In the genomic region with DNA sequence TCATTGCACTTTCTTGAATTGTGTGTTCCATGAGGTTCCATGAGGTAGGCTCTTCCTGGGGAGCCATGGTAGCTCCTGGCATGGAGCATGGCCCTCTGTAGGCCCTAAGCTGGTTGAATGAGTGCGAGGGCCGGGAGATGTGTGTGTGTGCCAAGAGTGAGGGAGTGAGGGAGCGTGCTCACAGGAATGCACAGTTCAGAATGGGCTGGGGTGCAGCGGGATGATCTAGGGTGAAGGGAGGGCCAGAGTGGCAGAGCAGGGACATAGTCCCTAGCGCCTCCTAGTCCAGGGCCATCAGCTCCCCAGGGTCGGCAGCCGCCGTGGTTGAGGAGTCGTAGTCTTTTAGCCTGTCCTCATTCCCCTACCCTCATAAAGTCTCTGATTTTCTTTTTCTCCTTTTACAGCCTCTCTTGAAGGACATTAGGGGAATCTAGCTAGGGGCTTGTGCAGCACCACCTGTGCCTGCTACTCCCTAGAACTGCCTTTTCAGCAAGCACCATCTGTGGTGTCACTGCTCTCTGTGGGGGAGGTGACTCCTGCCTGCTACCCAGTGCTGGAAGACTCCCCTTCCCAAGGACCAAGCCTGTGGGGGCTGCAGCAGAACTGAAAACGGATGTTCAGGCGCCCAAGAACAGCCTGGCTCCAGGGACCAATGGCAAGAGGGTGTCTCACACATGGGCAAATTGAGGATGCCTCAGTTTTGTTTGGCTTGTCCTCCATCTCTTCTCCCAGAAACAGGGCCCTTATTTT, we compare ENCODE assay signal across 25 cellular contexts.
DNase-seq lines count a peak whose midpoint lies in the region; ATAC-seq, FAIRE-seq and TF ChIP-seq lines count a peak whose summit lies in the region.
"Had no signal": no experiment of that assay in that cellular context is flagged by ENCODE, and none has a peak within 500 bp of the region (broad histone marks: within the 10 kb centered on the region; RNA-seq: fewer than 3 reads in every experiment).

No MANE protein-coding gene starts in this region.

- H3K4me3 ChIP-seq in IMR-90 (ENCODE audit: insufficient read depth, low read depth, low read length): no peak overlapping the region
- H3K4me3 ChIP-seq in H1 (ENCODE audit: extremely low read depth in 1 of 4, insufficient read depth in 2 of 4, low read depth in 3 of 4, low read length in 4 of 4): no peak overlapping the region
- no peak overlapping the region for H3K4me3 ChIP-seq in gastrocnemius medialis
- H3K4me3 ChIP-seq: BLaER1, GM23338, Peyer's patch had no signal

- no peak for TF ChIP-seq EP300 in H1 (IDR thresholded peaks at IDR 0.05; ENCODE audit: borderline replicate concordance in 1 of 2, low read depth in 2 of 2, low read length in 2 of 2)

- peak overlapping the region; percentile 55 for H2AFZ ChIP-seq in IMR-90 (replicated peaks; ENCODE audit: low read length, poor library complexity)
- H2AFZ ChIP-seq in H1 (ENCODE audit: low read length): 0 out of 2 replicates have a peak overlapping the region, but pooled peaks have one; percentile 9
- H2AFZ ChIP-seq: GM23338 had no signal

- H3K9ac ChIP-seq in IMR-90 (ENCODE audit: low read depth, low read length): no peak overlapping the region
- H3K9ac ChIP-seq in H1 (replicated peaks in 1 of 4; ENCODE audit: extremely low read depth in 1 of 4, low read depth in 3 of 4, low read length in 3 of 4): no peak overlapping the region
- H3K9ac ChIP-seq: BLaER1 had no signal

- H4K8ac ChIP-seq in IMR-90 (ENCODE audit: low read depth in 2 of 2, low read length in 2 of 2): no peak overlapping the region
- no peak overlapping the region for H4K8ac ChIP-seq in H1 (ENCODE audit: extremely low read depth, insufficient read depth, low read length)

- no peak overlapping the region for H3K27ac ChIP-seq in IMR-90 (ENCODE audit: insufficient read depth, low read length)
- no peak overlapping the region for H3K27ac ChIP-seq in H1 (ENCODE audit: low read depth, low read length)
- H3K27ac ChIP-seq in gastrocnemius medialis: peak overlapping the region; percentile 42 to 77 (median 62)
- H3K27ac ChIP-seq: 22Rv1, BLaER1 had no signal

- TF ChIP-seq CTCF in IMR-90 (conservative IDR thresholded peaks at IDR 0.05; ENCODE audit: low read depth, low read length) (no peak), H1 (IDR thresholded peaks at IDR 0.05; ENCODE audit: control extremely low read depth in 1 of 3, insufficient read depth in 1 of 3, low read depth in 1 of 3, low read length in 3 of 3) (no peak), gastrocnemius medialis (IDR thresholded peaks at IDR 0.05 in 4 of 5, conservative IDR thresholded peaks at IDR 0.05 in 1 of 5) (no peak)

- no peak overlapping the region for H2BK12ac ChIP-seq in H1 (ENCODE audit: low read depth, low read length)

- H2AK5ac ChIP-seq in IMR-90 (ENCODE audit: low read depth, low read length) (no peak overlapping the region), H1 (ENCODE audit: low read depth, low read length) (no peak overlapping the region)

- H3K4me1 ChIP-seq in IMR-90 (ENCODE audit: control insufficient read depth, insufficient read depth, low read length): no peaks in the 10 kb centered on the region
- no peaks in the 10 kb centered on the region for H3K4me1 ChIP-seq in H1 (replicated peaks in 1 of 4; ENCODE audit: control insufficient read depth in 3 of 4, insufficient read depth in 4 of 4, low read length in 3 of 4)
- peaks cover 19 to 29% of the 10 kb centered on the region in 2 donors for H3K4me1 ChIP-seq in gastrocnemius medialis
- H3K4me1 ChIP-seq: BLaER1 had no signal

- DNase-seq in DMS 273 (lab: John Stamatoyannopoulos, UW; ENCODE audit: unreplicated experiment): peak; percentile 36
- no peak for DNase-seq in DMS 273 treated with DMSO at 0.1 percent for 48 hours (lab: John Stamatoyannopoulos, UW)
- DNase-seq in IMR-90: no peak
- no peak for DNase-seq in H1 (ENCODE audit: low read depth in 1 of 2, low spot score in 2 of 2)
- no peak for DNase-seq in gastrocnemius medialis
- no peak for DNase-seq in hepatic stellate cell (ENCODE audit: low spot score)
- DNase-seq in NOMO-1 treated with dmso at 0.1 percent for 144 hours (lab: John Stamatoyannopoulos, UW; ENCODE audit: unreplicated experiment): no peak
- DNase-seq: ACHN; CD4-positive, alpha-beta T cell; COR-L47; DND-41; HCEC 1CT; NCI-H1105; NCI-H146; NCI-H2029 treated with DMSO at 0.1 percent for 48 hours; NCI-H226; NCI-H510A treated with DMSO at 0.1 percent for 48 hours; NCI-H82; Peyer's patch had no signal

- H3K18ac ChIP-seq in IMR-90 (ENCODE audit: low read depth, low read length): no peak overlapping the region
- H3K18ac ChIP-seq in H1 (ENCODE audit: extremely low read depth, low read length): no peak overlapping the region

- no peak for ATAC-seq in IMR-90 (ENCODE audit: low read depth)
- no peak for ATAC-seq in gastrocnemius medialis
- ATAC-seq in GM19328 (IDR thresholded peaks at IDR 0.05; ENCODE audit: unreplicated experiment): no peak
- ATAC-seq: GM23338 had no signal

- no peak for TF ChIP-seq RAD21 in IMR-90 (IDR thresholded peaks at IDR 0.05; ENCODE audit: low read length)
- TF ChIP-seq RAD21 in H1 (IDR thresholded peaks at IDR 0.05 in 1 of 2, conservative IDR thresholded peaks at IDR 0.05 in 1 of 2; ENCODE audit: low read depth in 2 of 2, low read length in 2 of 2): no peak

- H3K23me2 ChIP-seq in H1 (ENCODE audit: low read depth, low read length): no peaks in the 10 kb centered on the region

- no TSS peak for BruUV-seq in IMR-90 (replicated peaks; lab: Mats Ljungman, UMichigan)

- H3K79me2 ChIP-seq in H1 (ENCODE audit: control insufficient read depth in 1 of 2, insufficient read depth in 2 of 2, low read length in 2 of 2): no peaks in the 10 kb centered on the region

- no peak overlapping the region for H3K4ac ChIP-seq in IMR-90 (ENCODE audit: low read depth, low read length)
- H3K4ac ChIP-seq in H1 (replicated peaks; ENCODE audit: insufficient read length, low read depth, low read length): no peak overlapping the region

- no peaks in the 10 kb centered on the region; the same call in 1 of the 2 replicates for H3K9me1 ChIP-seq in IMR-90 (ENCODE audit: insufficient read depth, low read length)

- H2BK120ac ChIP-seq in IMR-90 (ENCODE audit: low read depth, low read length) (no peak overlapping the region), H1 (replicated peaks; ENCODE audit: low read depth, low read length) (no peak overlapping the region)

- in situ Hi-C loops in IMR-90 (cut with MboI; ENCODE audit: low sequenced_read_pairs) (no loop called here), gastrocnemius medialis (cut with MboI; ENCODE audit: low sequenced_read_pairs in 4 of 4) (loop anchor here (10.0 kb wide), 1 partner anchor 160 kb away; no protein-coding TSS in a partner anchor)

- H2AK9ac ChIP-seq in IMR-90 (replicated peaks; ENCODE audit: low read depth, low read length, poor library complexity): no peak overlapping the region

- H3K14ac ChIP-seq in IMR-90 (replicated peaks; ENCODE audit: low read depth, low read length) (no peak overlapping the region), H1 (ENCODE audit: insufficient read length) (no peak overlapping the region)

- dilution Hi-C loops in IMR-90 (cut with HindIII; ENCODE audit: low sequenced_read_pairs, unreplicated experiment): no loop called here

- H2BK20ac ChIP-seq in IMR-90 (ENCODE audit: low read depth, low read length) (no peak overlapping the region), H1 (ENCODE audit: low read length) (no peak overlapping the region)

- TF ChIP-seq POLR2A in IMR-90 (IDR thresholded peaks at IDR 0.05; ENCODE audit: low read depth, low read length): no peak
- TF ChIP-seq POLR2A in H1 (IDR thresholded peaks at IDR 0.05; ENCODE audit: control extremely low read depth in 1 of 2, low read depth in 2 of 2, low read length in 2 of 2): no peak
- no peak for TF ChIP-seq POLR2A in gastrocnemius medialis (IDR thresholded peaks at IDR 0.05)

- H3K4me2 ChIP-seq in IMR-90 (ENCODE audit: low read depth, low read length) (no peak overlapping the region), H1 (ENCODE audit: insufficient read depth in 1 of 2, low read depth in 2 of 2, low read length in 2 of 2) (no peak overlapping the region)
- H3K4me2 ChIP-seq: BLaER1, GM23338 had no signal

- WGBS in IMR-90 (ENCODE audit: extremely low coverage in 2 of 2, insufficient read length in 1 of 2), 2 experiments: 31% methylated on average over 2 of the region's 11 CpGs; no CpG with 5 or more reads in 1 of the 2 experiments
- WGBS in H1 (ENCODE audit: extremely low coverage in 1 of 2, insufficient coverage in 1 of 2, insufficient read length in 1 of 2, insufficient replicate concordance in 2 of 2, low coverage in 1 of 2, low lambda C conversion rate in 2 of 2, missing lambda C conversion rate in 1 of 2), 2 experiments: 86% methylated on average over 11 of the region's 11 CpGs; no CpG with 5 or more reads in 1 of the 2 experiments

- H2BK5ac ChIP-seq in IMR-90 (ENCODE audit: low read depth, low read length, poor library complexity, severe bottlenecking) (no peak overlapping the region), H1 (ENCODE audit: low read depth, low read length) (no peak overlapping the region)

- no peaks in the 10 kb centered on the region for H3K79me1 ChIP-seq in IMR-90 (ENCODE audit: low read depth in 1 of 2, low read length in 2 of 2)
- no peaks in the 10 kb centered on the region for H3K79me1 ChIP-seq in H1 (ENCODE audit: low read depth, low read length)

- POLR2A ChIA-PET in IMR-90 (lab: Charles Lee; ENCODE audit: unreplicated experiment): no interaction called here
- POLR2A ChIA-PET in H1 (lab: Charles Lee; ENCODE audit: partially characterized antibody): no interaction called here

- H4K20me1 ChIP-seq in IMR-90 (ENCODE audit: insufficient read depth, low read length) (no peaks in the 10 kb centered on the region), H1 (replicated peaks in 1 of 2; ENCODE audit: control insufficient read depth in 1 of 2, insufficient read depth in 2 of 2, low read length in 2 of 2) (no peaks in the 10 kb centered on the region)
- H4K20me1 ChIP-seq: BLaER1 had no signal

- H4K91ac ChIP-seq in IMR-90 (ENCODE audit: insufficient read depth, low read depth, low read length) (no peak overlapping the region), H1 (replicated peaks; ENCODE audit: insufficient read length, low read length) (no peak overlapping the region)

- no peak overlapping the region for H3K23ac ChIP-seq in IMR-90 (ENCODE audit: low read depth, low read length)
- H3K23ac ChIP-seq in H1 (ENCODE audit: insufficient read length): no peak overlapping the region

- intact Hi-C loops in IMR-90 (cut with micrococcal nuclease): loop anchor here (10.0 kb wide), 1 partner anchor 320 kb away; no protein-coding TSS in a partner anchor
- intact Hi-C loops in gastrocnemius medialis (cut with DNase I; ENCODE audit: low total_unique reads): no loop called here

- FAIRE-seq in H1 (lab: Jason Lieb, UNC): no peak
- FAIRE-seq: GM12891, HTR-8/SVneo had no signal

- H4K5ac ChIP-seq in IMR-90 (ENCODE audit: low read depth, low read length) (no peak overlapping the region), H1 (ENCODE audit: insufficient read length, low read depth, low read length) (no peak overlapping the region)

- H3K36me3 ChIP-seq in IMR-90 (ENCODE audit: control insufficient read depth, insufficient read depth, low read length) (no peaks in the 10 kb centered on the region), H1 (ENCODE audit: control insufficient read depth in 2 of 4, insufficient read depth in 4 of 4, low read length in 3 of 4) (no peaks in the 10 kb centered on the region), gastrocnemius medialis (no peaks in the 10 kb centered on the region)
- H3K36me3 ChIP-seq: BLaER1, Peyer's patch had no signal

- H3K56ac ChIP-seq in IMR-90 (ENCODE audit: extremely low read depth, insufficient read depth, low read length) (no peak overlapping the region), H1 (replicated peaks; ENCODE audit: insufficient read length, low read depth, low read length) (no peak overlapping the region)

- H2BK15ac ChIP-seq in IMR-90 (ENCODE audit: low read depth, low read length): no peak overlapping the region
- no peak overlapping the region for H2BK15ac ChIP-seq in H1 (ENCODE audit: low read length)

- CTCF ChIA-PET in IMR-90 (lab: Yijun Ruan, JAX) (interaction anchor here (1.2 to 1.5 kb wide), 2 partner anchors 22 to 169 kb away, joined by 3 to 4 read pairs; no protein-coding TSS in a partner anchor), H1 (lab: Charles Lee; ENCODE audit: partially characterized antibody) (interaction anchor here (0.6 to 8.1 kb wide), 15 partner anchors 8 to 170 kb away, joined by 3 to 59 read pairs (median 5); no protein-coding TSS in a partner anchor)

- peaks cover 4% of the 10 kb centered on the region for H3K9me3 ChIP-seq in IMR-90 (ENCODE audit: control insufficient read depth, insufficient read depth, low read length)
- H3K9me3 ChIP-seq in H1 (ENCODE audit: insufficient read depth in 2 of 2, low read depth in 1 of 2, low read length in 1 of 2): peaks cover 0 to 2% of the 10 kb centered on the region in 2 experiments; a peak in 1 of 4 replicates
- no peaks in the 10 kb centered on the region for H3K9me3 ChIP-seq in gastrocnemius medialis
- H3K9me3 ChIP-seq: Peyer's patch had no signal

- peaks cover 18% of the 10 kb centered on the region for H3K27me3 ChIP-seq in IMR-90 (ENCODE audit: control insufficient read depth, insufficient read depth, low read length)
- no peaks in the 10 kb centered on the region for H3K27me3 ChIP-seq in H1 (replicated peaks in 1 of 4; ENCODE audit: control insufficient read depth in 3 of 4, extremely low read depth in 1 of 4, insufficient read depth in 3 of 4, low read length in 3 of 4)
- no peaks in the 10 kb centered on the region for H3K27me3 ChIP-seq in gastrocnemius medialis
- H3K27me3 ChIP-seq: BLaER1, Peyer's patch had no signal

Comparison
In these comparisons a context has a peak if more than half of its experiments do, and no peak if none do; other contexts are left out.
1. H3K27ac ChIP-seq: peak in gastrocnemius medialis (4 of 4); none in IMR-90 (single experiment) and H1 (single experiment).